Comparison of ENCODE assay signal across 20 cellular contexts in the genomic region with DNA sequence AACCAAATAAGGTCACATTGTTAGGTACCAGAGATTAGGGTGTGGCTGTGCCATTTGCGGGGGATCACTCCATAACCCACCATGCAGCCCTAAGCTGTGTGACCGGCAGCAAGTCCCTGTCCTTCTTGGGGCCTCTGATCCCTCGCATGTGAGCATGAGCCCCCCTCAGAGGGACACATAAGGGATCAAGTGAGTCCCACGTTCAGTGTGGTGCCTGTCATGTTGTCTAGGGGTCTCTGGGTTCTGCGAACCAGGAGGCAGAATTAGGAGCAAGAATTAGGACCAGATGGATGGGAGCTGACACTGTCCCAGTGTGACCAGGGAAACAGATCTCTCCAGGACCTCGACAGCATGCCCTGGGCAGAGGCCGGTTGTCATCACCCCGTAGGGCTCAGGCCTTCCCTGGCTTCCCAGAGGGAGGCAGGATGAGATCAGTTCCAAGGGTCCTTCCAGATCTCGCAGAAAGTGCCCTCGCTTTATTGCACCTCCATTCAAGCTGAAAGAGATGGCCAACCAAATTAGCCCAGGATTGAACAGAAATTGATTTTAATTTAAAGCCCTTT.
"Had no signal": no experiment of that assay in that cellular context is flagged by ENCODE, and none has a peak within 500 bp of the region (broad histone marks: within the 10 kb centered on the region; RNA-seq: fewer than 3 reads in every experiment).

No MANE protein-coding gene starts in this region.

- ATAC-seq: effector memory CD8-positive, alpha-beta T cell; heart right ventricle; left cardiac atrium had no signal

- H3K27ac Mint-ChIP-seq: activated naive CD8-positive, alpha-beta T cell; activated T-cell treated with anti-CD3 and anti-CD28 coated beads, Interleukin-2, amount 50 U/mL, for 24 hours; activated T-helper 2 cell treated with anti-CD3 and anti-CD28 coated beads, Interferon-gamma antibody, Interleukin-2, Interleukin-4, amounts not matched to agents 10 μg/mL and 5 μg/mL and 100 μg/mL, durations not matched to agents 14 hours and 24 hours and 36 hours; effector memory CD8-positive, alpha-beta T cell; naive B cell; T-helper 1 cell treated with Interleukin-12 subunit alpha and Interleukin-12 subunit beta and Interleukin-4 antibody, amounts not matched to agents 30 μg/mL and 1 μg/mL, for 36 hours had no signal

- H3K27me3 Mint-ChIP-seq: activated naive CD8-positive, alpha-beta T cell had no signal

- H3K4me3 ChIP-seq: adrenal gland, ascending aorta, heart right ventricle had no signal

- H3K36me3 Mint-ChIP-seq: activated naive CD8-positive, alpha-beta T cell; naive B cell had no signal

- H3K9me3 Mint-ChIP-seq: activated T-cell treated with anti-CD3 and anti-CD28 coated beads, Interleukin-2, amount 50 U/mL, for 24 hours; activated T-helper 2 cell treated with anti-CD3 and anti-CD28 coated beads, Interferon-gamma antibody, Interleukin-2, Interleukin-4, amounts not matched to agents 10 μg/mL and 5 μg/mL and 100 μg/mL, durations not matched to agents 14 hours and 24 hours and 36 hours; effector memory CD8-positive, alpha-beta T cell; naive B cell; T-helper 1 cell treated with Interleukin-12 subunit alpha and Interleukin-12 subunit beta and Interleukin-4 antibody, amounts not matched to agents 30 μg/mL and 1 μg/mL, for 36 hours had no signal

- DNase-seq: activated CD4-positive, alpha-beta T cell treated with anti-CD3 and anti-CD28 coated beads for 4 hours; activated CD4-positive, CD25-positive, alpha-beta regulatory T cell; activated CD8-positive, alpha-beta memory T cell treated with anti-CD3 and anti-CD28 coated beads, Interleukin-2, amount 50 U/mL, for 4 hours; activated naive CD4-positive, alpha-beta T cell; activated T-cell treated with anti-CD3 and anti-CD28 coated beads, Interleukin-2, amount 50 U/mL, for 24 hours; central memory CD4-positive, alpha-beta T cell; effector memory CD8-positive, alpha-beta T cell; heart right ventricle; islet precursor cell; left cardiac atrium; mesenchymal stem cell; naive B cell; stimulated activated CD4-positive, alpha-beta T cell treated with anti-CD3 and anti-CD28 coated beads, Interleukin-4, amount 100 ng/mL, for 1 hour; stimulated activated naive CD4-positive, alpha-beta T cell treated with Interleukin-2 at 50 U/mL for 16 hours; T1000 had no signal

- H3K36me3 ChIP-seq: adrenal gland, ascending aorta, heart right ventricle had no signal

- H3K9me3 ChIP-seq: adrenal gland, ascending aorta, heart right ventricle had no signal

- H3K4me1 Mint-ChIP-seq: naive B cell had no signal

- H3K4me3 Mint-ChIP-seq: activated naive CD8-positive, alpha-beta T cell; activated T-cell treated with anti-CD3 and anti-CD28 coated beads, Interleukin-2, amount 50 U/mL, for 24 hours; effector memory CD8-positive, alpha-beta T cell; naive B cell; T-helper 1 cell treated with Interleukin-12 subunit alpha and Interleukin-12 subunit beta and Interleukin-4 antibody, amounts not matched to agents 30 μg/mL and 1 μg/mL, for 36 hours had no signal

- H3K27me3 ChIP-seq: adrenal gland, ascending aorta, heart right ventricle had no signal
